ENCODE assay signal across 23 cellular contexts in the genomic region with DNA sequence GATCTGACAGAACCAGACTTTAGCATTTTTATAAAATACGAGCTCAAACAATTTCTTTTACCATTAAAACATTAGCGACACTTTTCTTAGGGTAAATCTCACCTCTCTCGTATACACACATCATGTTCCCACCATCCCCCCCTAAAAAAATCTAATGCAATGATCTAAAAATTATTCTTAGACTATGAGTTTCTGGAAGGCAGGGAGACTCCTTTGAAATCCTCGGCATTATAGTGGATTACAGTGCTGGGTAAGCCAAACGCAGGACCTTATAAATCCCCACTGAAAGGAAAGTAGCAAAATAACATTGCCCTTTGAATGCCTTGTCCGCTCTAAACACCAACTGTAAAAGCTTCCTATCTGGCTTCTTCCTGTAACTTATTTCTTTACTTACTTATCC. TPM values are rescaled to one million over a fixed set of nuclear protein-coding genes. Genes with fewer than 3 reads are reported as not detected.
DNase-seq lines count a peak whose midpoint lies in the region; ATAC-seq and TF ChIP-seq lines count a peak whose summit lies in the region.
"Had no signal": no experiment of that assay in that cellular context is flagged by ENCODE, and none has a peak within 500 bp of the region (broad histone marks: within the 10 kb centered on the region; RNA-seq: fewer than 3 reads in every experiment).

No MANE protein-coding gene starts in this region.

- intact Hi-C loops in testis (cut with DNase I; ENCODE audit: low total_unique reads), result no loop called here
- intact Hi-C loops in aorta (cut with DNase I), result no loop called here

- H3K27ac ChIP-seq in VCaP (peak overlapping the region; percentile 86), parathyroid adenoma (peak overlapping the region; percentile 90), testis (peak overlapping the region; percentile 38 to 65), aorta (ENCODE audit: low read depth in 1 of 2, low read length in 2 of 2) (no peak overlapping the region)
- H3K27ac ChIP-seq: A549; BLaER1 treated with 17β-estradiol and CSF1 and Interleukin-3, amounts not matched to agents 10 nM and 100 nM had no signal

- H3K4me3 ChIP-seq in parathyroid adenoma (ENCODE audit: low read depth, low read length) (no peak overlapping the region), testis (no peak overlapping the region), aorta (ENCODE audit: low read length in 2 of 2) (no peak overlapping the region)
- H3K4me3 ChIP-seq: A549; BLaER1 treated with 17β-estradiol and CSF1 and Interleukin-3, amounts not matched to agents 10 nM and 100 nM; GM12878; GM23338 had no signal

- TF ChIP-seq CTCF in VCaP (conservative IDR thresholded peaks at IDR 0.05), result no peak
- no peak for TF ChIP-seq CTCF in brain (conservative IDR thresholded peaks at IDR 0.05)
- TF ChIP-seq CTCF in parathyroid adenoma (IDR thresholded peaks at IDR 0.05), result no peak
- TF ChIP-seq CTCF in testis (IDR thresholded peaks at IDR 0.05), result no peak
- no peak for TF ChIP-seq CTCF in GM10266 (IDR thresholded peaks at IDR 0.05; ENCODE audit: control insufficient read depth, insufficient read depth, low read depth, missing control alignments)

- H3K27me3 ChIP-seq in parathyroid adenoma (ENCODE audit: control insufficient read depth, insufficient read depth, low read length) (no peaks in the 10 kb centered on the region), testis (no peaks in the 10 kb centered on the region), aorta (ENCODE audit: control insufficient read depth in 1 of 2, insufficient read depth in 2 of 2, low read length in 1 of 2) (no peaks in the 10 kb centered on the region)
- H3K27me3 ChIP-seq: BE2C; BLaER1 treated with 17β-estradiol and CSF1 and Interleukin-3, amounts not matched to agents 10 nM and 100 nM had no signal

- no peak overlapping the region for H3K4me3 Mint-ChIP-seq in brain
- H3K4me3 Mint-ChIP-seq: CD14-positive monocyte; CD4-positive, alpha-beta T cell; CD8-positive, alpha-beta memory T cell; GM23338; H9 had no signal

- TF ChIP-seq POLR2A in testis (IDR thresholded peaks at IDR 0.05), result no peak

- no peaks in the 10 kb centered on the region for H3K9me3 ChIP-seq in parathyroid adenoma (ENCODE audit: control insufficient read depth, low read length)
- H3K9me3 ChIP-seq in testis, result no peaks in the 10 kb centered on the region
- no peaks in the 10 kb centered on the region for H3K9me3 ChIP-seq in aorta (ENCODE audit: control insufficient read depth, low read length)
- H3K9me3 ChIP-seq: A549; BE2C; BLaER1 treated with 17β-estradiol and CSF1 and Interleukin-3, amounts not matched to agents 10 nM and 100 nM had no signal

- no peak for ATAC-seq in aorta (ENCODE audit: low FRiP score)
- ATAC-seq: A549, GM12878, GM23338, HCT116 had no signal

- H3K79me2 ChIP-seq in parathyroid adenoma, result no peaks in the 10 kb centered on the region

- H2AFZ ChIP-seq in parathyroid adenoma, result no peak overlapping the region
- H2AFZ ChIP-seq: GM23338 had no signal

- no peaks in the 10 kb centered on the region for H3K36me3 ChIP-seq in parathyroid adenoma (ENCODE audit: control insufficient read depth, insufficient read depth, low read length)
- no peaks in the 10 kb centered on the region for H3K36me3 ChIP-seq in testis (ENCODE audit: low read depth, missing control alignments)
- H3K36me3 ChIP-seq in aorta (ENCODE audit: control insufficient read depth in 1 of 2, insufficient read depth in 2 of 2, low read length in 1 of 2), result peaks cover 0 to 2% of the 10 kb centered on the region in 2 donors

- 83 to 90% methylated on average over 6 of the region's 6 CpGs for WGBS in testis, 2 donors
- WGBS in aorta, 2 donors, result 96% methylated on average over 6 of the region's 6 CpGs

- H3K4me1 ChIP-seq in parathyroid adenoma, result peaks cover 25% of the 10 kb centered on the region
- H3K4me1 ChIP-seq in testis, result peaks cover 22% of the 10 kb centered on the region
- no peaks in the 10 kb centered on the region for H3K4me1 ChIP-seq in aorta (ENCODE audit: control insufficient read depth in 1 of 2, insufficient read depth in 2 of 2, low read length in 2 of 2)
- H3K4me1 ChIP-seq: BE2C; BLaER1 treated with 17β-estradiol and CSF1 and Interleukin-3, amounts not matched to agents 10 nM and 100 nM had no signal

- H3K27ac Mint-ChIP-seq in brain, result peak overlapping the region in 3 of 5 experiments; percentile 52 to 83 (median 58)
- H3K27ac Mint-ChIP-seq: CD14-positive monocyte; CD4-positive, alpha-beta T cell; GM23338 had no signal

- H3K4me1 Mint-ChIP-seq in brain, result peaks cover 41% of the 10 kb centered on the region
- H3K4me1 Mint-ChIP-seq: CD14-positive monocyte, GM23338, H9 had no signal

- DNase-seq in testis (no peak), aorta (no peak), GM10266 (ENCODE audit: extremely low spot score) (no peak), NCI-H1694 (lab: John Stamatoyannopoulos, UW) (no peak)
- DNase-seq: 8988T; ACHN; AML-193; BE2C; Calu3; CD4-positive, alpha-beta T cell; CD8-positive, alpha-beta memory T cell; DMS153; DND-41; H9 had no signal

- H3K9ac ChIP-seq in parathyroid adenoma, result no peak overlapping the region
- H3K9ac ChIP-seq: BLaER1 treated with 17β-estradiol and CSF1 and Interleukin-3, amounts not matched to agents 10 nM and 100 nM had no signal

- H3K4me2 ChIP-seq in parathyroid adenoma (ENCODE audit: low read length), result no peak overlapping the region
- H3K4me2 ChIP-seq: A549; BLaER1 treated with 17β-estradiol and CSF1 and Interleukin-3, amounts not matched to agents 10 nM and 100 nM; GM23338 had no signal

- no peaks in the 10 kb centered on the region for H3K27me3 Mint-ChIP-seq in brain
- H3K27me3 Mint-ChIP-seq: CD4-positive, alpha-beta T cell; CD8-positive, alpha-beta memory T cell had no signal

- no peaks in the 10 kb centered on the region for H3K9me3 Mint-ChIP-seq in brain
- H3K9me3 Mint-ChIP-seq: CD14-positive monocyte; CD4-positive, alpha-beta T cell; CD8-positive, alpha-beta memory T cell; GM23338; H9 had no signal

- peaks cover 47% of the 10 kb centered on the region for H3K36me3 Mint-ChIP-seq in brain

RNA-seq across cellular contexts. Expression of a gene that starts 35.1 kb away (rescaled TPM):
- 2.8 TPM for polyA plus RNA-seq in brain (ENCODE audit: insufficient read depth, low read depth, low replicate concordance)
- 1 to 10 TPM; 7.6 to 8.3 TPM for total RNA-seq in testis
- polyA plus RNA-seq in testis (ENCODE audit: insufficient read depth, low read depth, low replicate concordance), result 7.9 TPM
- total RNA-seq in aorta, result 1 to 10 TPM; 4.4 to 4.6 TPM
- 1 to 10 TPM; 1.9 to 2.6 TPM for polyA plus RNA-seq in aorta

RNA-seq across cellular contexts. Expression of a gene that starts 35.1 kb away (rescaled TPM):
- polyA plus RNA-seq in brain (ENCODE audit: insufficient read depth, low read depth, low replicate concordance), result 11.8 TPM
- 10 to 100 TPM; 33.8 to 41.3 TPM for total RNA-seq in testis
- polyA plus RNA-seq in testis (ENCODE audit: insufficient read depth, low read depth, low replicate concordance), result 18.3 TPM
- total RNA-seq in aorta, result 10 to 100 TPM; 23.8 to 28.5 TPM
- polyA plus RNA-seq in aorta, result 10 to 100 TPM in 1 of 2 donors, 1 to 10 TPM in 1; 4.8 to 12.6 TPM

Comparison
In these comparisons a context has a peak if more than half of its experiments do, and no peak if none do; other contexts are left out.
1. H3K27ac ChIP-seq: peak in VCaP (single experiment), parathyroid adenoma (single experiment) and testis (2 of 2); none in aorta (0 of 2).